Comparison of ENCODE assay signal across 28 cellular contexts in the genomic region with DNA sequence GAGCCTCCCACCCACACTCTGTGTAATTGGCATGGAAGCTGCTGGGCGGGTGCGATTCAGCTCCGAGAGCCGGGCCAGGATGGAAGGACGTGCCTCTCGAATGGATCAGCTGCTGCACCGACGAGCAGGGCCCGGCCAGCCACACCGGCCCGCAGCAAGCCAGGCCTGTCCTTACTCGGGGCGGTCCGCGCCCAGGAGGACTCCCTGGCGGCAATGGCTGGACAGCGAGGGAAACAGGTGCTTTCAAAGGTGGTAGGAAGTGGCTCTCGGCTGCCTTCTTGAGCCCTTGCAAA. TPM values are rescaled to one million over a fixed set of nuclear protein-coding genes. Genes with fewer than 3 reads are reported as not detected.
"Had no signal": no experiment of that assay in that cellular context is flagged by ENCODE, and none has a peak within 500 bp of the region (broad histone marks: within the 10 kb centered on the region; RNA-seq: fewer than 3 reads in every experiment).

No MANE protein-coding gene starts in this region.

- DNase-seq: activated CD4-positive, alpha-beta T cell treated with anti-CD3 and anti-CD28 coated beads for 1 hour; activated CD4-positive, alpha-beta T cell treated with anti-CD3 and anti-CD28 coated beads for 48 hours; activated CD4-positive, CD25-positive, alpha-beta regulatory T cell; activated CD8-positive, alpha-beta T cell treated with anti-CD3 and anti-CD28 coated beads for 36 hours; activated effector memory CD4-positive, alpha-beta T cell treated with anti-CD3 and anti-CD28 coated beads, Interleukin-2, amount 50 U/mL, for 16 hours; activated naive CD4-positive, alpha-beta T cell; activated naive CD4-positive, alpha-beta T cell treated with anti-CD3 and anti-CD28 coated beads, Interleukin-2, amount 50 U/mL, for 16 hours; activated naive CD8-positive, alpha-beta T cell treated with anti-CD3 and anti-CD28 coated beads for 36 hours; activated T-cell treated with anti-CD3 and anti-CD28 coated beads, Interleukin-2, amount 50 U/mL, for 1 hour; activated T-cell treated with anti-CD3 and anti-CD28 coated beads, Interleukin-2, amount 50 U/mL, for 72 hours; amniotic stem cell; aorta; NCI-H1092 treated with DMSO at 0.1 percent for 48 hours; NCI-H187 treated with DMSO at 0.1 percent for 48 hours; NCI-H226; NCI-H446 treated with DMSO at 0.1 percent for 48 hours; NCI-H524 treated with DMSO at 0.1 percent for 48 hours; SW 1271; T1000; WERI-Rb-1 had no signal

- H3K27ac ChIP-seq: cardiac muscle cell, KMS-11, WERI-Rb-1 had no signal

- H3K4me3 ChIP-seq: cardiac muscle cell had no signal

- H3K4me2 ChIP-seq: KMS-11 had no signal

- H3K36me3 ChIP-seq: cardiac muscle cell, WERI-Rb-1 had no signal

- H3K27me3 ChIP-seq: cardiac muscle cell had no signal

- H3K9ac ChIP-seq: KMS-11 had no signal

- ATAC-seq: activated CD8-positive, alpha-beta T cell treated with anti-CD3 and anti-CD28 coated beads for 36 hours; activated T-cell treated with anti-CD3 and anti-CD28 coated beads, Interleukin-2, amount 50 U/mL, for 72 hours; activated T-helper 17 cell treated with anti-CD3 and anti-CD28 coated beads, Interleukin-2, amount 50 U/mL, for 72 hours; Panc1; Right ventricle myocardium inferior had no signal

RNA-seq across cellular contexts. Expression of a gene that starts 4.4 kb away (rescaled TPM):
- total RNA-seq: activated CD8-positive, alpha-beta memory T cell treated with anti-CD3 and anti-CD28 coated beads for 36 hours; activated CD8-positive, alpha-beta T cell treated with anti-CD3 and anti-CD28 coated beads for 36 hours; activated naive CD8-positive, alpha-beta T cell treated with anti-CD3 and anti-CD28 coated beads for 36 hours; activated T-cell treated with anti-CD3 and anti-CD28 coated beads, Interleukin-2, amount 50 U/mL, for 72 hours; activated T-helper 17 cell treated with anti-CD3 and anti-CD28 coated beads, Interleukin-2, amount 50 U/mL, for 72 hours; T-helper 1 cell treated with Interleukin-12 subunit alpha and Interleukin-12 subunit beta and Interleukin-4 antibody, amounts not matched to agents 30 ng/mL and 1 ng/mL, for 36 hours; T-helper 2 cell treated with Interferon-gamma antibody and Interleukin-4, amounts not matched to agents 100 ng/mL and 5 ng/mL, for 36 hours had no signal
